In genomic region chr7:101511965-101512364, GRCh38 we compare ENCODE assay signal across 8 cellular contexts.
"Had no signal": no experiment of that assay in that cellular context is flagged by ENCODE, and none has a peak within 500 bp of the region (broad histone marks: within the 10 kb centered on the region; RNA-seq: fewer than 3 reads in every experiment).

No MANE protein-coding gene starts in this region.

- H3K4me3 ChIP-seq: GM12878 had no signal

- DNase-seq: GDM1, GF-D8 had no signal

- FAIRE-seq: G401.6, GM12878, GM12891, GM12892, GM18507, GM19239 had no signal

- ATAC-seq: GM12878 had no signal
